14 cellular contexts compared by ENCODE assay signal in the genomic region with DNA sequence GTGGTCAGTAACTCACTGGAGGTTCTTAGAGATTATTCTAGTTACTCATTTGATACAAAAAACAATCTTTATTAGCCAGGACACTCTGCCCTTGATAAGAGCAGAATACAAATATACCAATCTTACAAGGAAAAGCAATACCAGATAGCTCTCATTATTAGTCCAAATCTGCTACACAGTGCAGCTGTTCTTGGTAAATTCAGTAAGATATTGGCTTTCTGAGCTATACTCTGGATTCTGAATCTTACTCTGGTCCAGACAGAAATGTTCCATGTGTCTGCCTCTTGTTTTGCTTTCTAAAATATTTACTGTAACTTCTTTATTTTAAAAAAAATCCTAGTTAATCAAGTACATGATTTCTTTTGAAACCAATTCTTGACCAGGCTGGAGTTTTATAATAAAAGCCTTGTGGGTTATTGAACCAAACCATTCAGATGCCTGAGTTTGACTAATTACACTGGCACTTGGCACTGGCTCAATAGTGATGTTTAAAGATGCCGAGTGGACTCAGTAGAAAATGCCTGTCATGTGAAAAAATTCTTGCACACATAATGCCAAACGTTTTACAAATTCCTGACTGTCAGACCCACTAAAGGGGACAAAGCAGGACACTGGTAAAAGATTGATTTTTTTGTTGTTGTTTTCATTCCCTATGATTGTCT.
DNase-seq lines count a peak whose midpoint lies in the region; ATAC-seq, FAIRE-seq and TF ChIP-seq lines count a peak whose summit lies in the region.
"Had no signal": no experiment of that assay in that cellular context is flagged by ENCODE, and none has a peak within 500 bp of the region (broad histone marks: within the 10 kb centered on the region; RNA-seq: fewer than 3 reads in every experiment).

No MANE protein-coding gene starts in this region.

- H3K9me3 ChIP-seq in heart right ventricle (no peaks in the 10 kb centered on the region), left ventricle myocardium inferior (replicated peaks) (no peaks in the 10 kb centered on the region), adipocyte (ENCODE audit: control insufficient read depth, low read length) (no peaks in the 10 kb centered on the region)

- peaks cover 8% of the 10 kb centered on the region for H3K27me3 Mint-ChIP-seq in stimulated activated naive CD8-positive, alpha-beta T cell treated with anti-CD3 and anti-CD28 coated beads, Interleukin-15, amount 100 ng/mL, for 72 hours
- H3K27me3 Mint-ChIP-seq: activated naive CD8-positive, alpha-beta T cell treated with anti-CD3 and anti-CD28 coated beads, Interleukin-2, amount 10 ng/mL, durations not matched to agents 7 days and 5 days; type B pancreatic cell had no signal

- no peak overlapping the region for H3K4me3 Mint-ChIP-seq in stimulated activated naive CD8-positive, alpha-beta T cell treated with anti-CD3 and anti-CD28 coated beads, Interleukin-15, amount 100 ng/mL, for 72 hours
- H3K4me3 Mint-ChIP-seq: activated naive CD8-positive, alpha-beta T cell treated with anti-CD3 and anti-CD28 coated beads, Interleukin-2, amount 10 ng/mL, durations not matched to agents 7 days and 5 days; naive thymus-derived CD4-positive, alpha-beta T cell had no signal

- intact Hi-C loops in heart right ventricle (cut with DNase I) (no loop called here), left ventricle myocardium inferior (cut with micrococcal nuclease) (no loop called here), posterior vena cava (cut with DNase I) (no loop called here)

- DNase-seq in heart right ventricle (no peak), left ventricle myocardium inferior (no peak), adipocyte (ENCODE audit: low read depth) (peak; percentile 82), foreskin melanocyte (peak; percentile 72), urothelium cell line (ENCODE audit: low spot score) (peak; percentile 27), GDM1 (lab: John Stamatoyannopoulos, UW) (no peak), posterior vena cava (ENCODE audit: low spot score) (no peak)
- no peak for DNase-seq in stimulated activated naive CD8-positive, alpha-beta T cell treated with anti-CD3 and anti-CD28 coated beads, Interleukin-15, amount 100 ng/mL, for 72 hours
- DNase-seq: activated naive CD8-positive, alpha-beta T cell treated with anti-CD3 and anti-CD28 coated beads, Interleukin-2, amount 10 ng/mL, durations not matched to agents 7 days and 5 days; Kasumi-1; naive thymus-derived CD4-positive, alpha-beta T cell; NCI-H2171 treated with DMSO at 0.1 percent for 48 hours; small intestine had no signal

- no peak for TF ChIP-seq CTCF in heart right ventricle (IDR thresholded peaks at IDR 0.05)
- no peak for TF ChIP-seq CTCF in left ventricle myocardium inferior (IDR thresholded peaks at IDR 0.05; ENCODE audit: borderline replicate concordance)

- H3K36me3 ChIP-seq in heart right ventricle (no peaks in the 10 kb centered on the region), left ventricle myocardium inferior (no peaks in the 10 kb centered on the region), adipocyte (ENCODE audit: control insufficient read depth, insufficient read depth, low read length, severe bottlenecking) (no peaks in the 10 kb centered on the region)

- no peaks in the 10 kb centered on the region for H3K9me3 Mint-ChIP-seq in stimulated activated naive CD8-positive, alpha-beta T cell treated with anti-CD3 and anti-CD28 coated beads, Interleukin-15, amount 100 ng/mL, for 72 hours
- H3K9me3 Mint-ChIP-seq: activated naive CD8-positive, alpha-beta T cell treated with anti-CD3 and anti-CD28 coated beads, Interleukin-2, amount 10 ng/mL, durations not matched to agents 7 days and 5 days; naive thymus-derived CD4-positive, alpha-beta T cell; type B pancreatic cell had no signal

- FAIRE-seq in urothelium cell line (lab: Jason Lieb, UNC): no peak
- FAIRE-seq: small intestine had no signal

- H3K9ac ChIP-seq in adipocyte (ENCODE audit: low read length): peak overlapping the region; percentile 75

- H3K4me3 ChIP-seq in heart right ventricle (no peak overlapping the region), left ventricle myocardium inferior (no peak overlapping the region), adipocyte (ENCODE audit: low read length) (peak overlapping the region; percentile 39)

- H3K27me3 ChIP-seq in heart right ventricle: peaks cover 0 to 3% (median 0%) of the 10 kb centered on the region in 7 donors
- H3K27me3 ChIP-seq in left ventricle myocardium inferior (ENCODE audit: low read depth): no peaks in the 10 kb centered on the region
- no peaks in the 10 kb centered on the region for H3K27me3 ChIP-seq in adipocyte (replicated peaks; ENCODE audit: control insufficient read depth, insufficient read depth, low read length)

- peak in 6 of 8 donors; percentile 48 to 72 (median 60) for ATAC-seq in heart right ventricle
- no peak for ATAC-seq in stimulated activated naive CD8-positive, alpha-beta T cell treated with anti-CD3 and anti-CD28 coated beads, Interleukin-15, amount 100 ng/mL, for 72 hours
- ATAC-seq: naive thymus-derived CD4-positive, alpha-beta T cell had no signal

- no peak overlapping the region for H3K27ac Mint-ChIP-seq in stimulated activated naive CD8-positive, alpha-beta T cell treated with anti-CD3 and anti-CD28 coated beads, Interleukin-15, amount 100 ng/mL, for 72 hours
- H3K27ac Mint-ChIP-seq: activated naive CD8-positive, alpha-beta T cell treated with anti-CD3 and anti-CD28 coated beads, Interleukin-2, amount 10 ng/mL, durations not matched to agents 7 days and 5 days; naive thymus-derived CD4-positive, alpha-beta T cell; type B pancreatic cell had no signal

- H3K4me1 ChIP-seq in heart right ventricle (peaks cover 0 to 12% (median 0%) of the 10 kb centered on the region in 9 donors), left ventricle myocardium inferior (no peaks in the 10 kb centered on the region), adipocyte (ENCODE audit: control insufficient read depth, insufficient read depth, low read length) (peaks cover 26% of the 10 kb centered on the region)

- H3K4me1 Mint-ChIP-seq in stimulated activated naive CD8-positive, alpha-beta T cell treated with anti-CD3 and anti-CD28 coated beads, Interleukin-15, amount 100 ng/mL, for 72 hours: no peaks in the 10 kb centered on the region
- H3K4me1 Mint-ChIP-seq: activated naive CD8-positive, alpha-beta T cell treated with anti-CD3 and anti-CD28 coated beads, Interleukin-2, amount 10 ng/mL, durations not matched to agents 7 days and 5 days; naive thymus-derived CD4-positive, alpha-beta T cell had no signal

- peak overlapping the region in 2 of 10 donors; percentile 7 to 44 for H3K27ac ChIP-seq in heart right ventricle
- H3K27ac ChIP-seq in left ventricle myocardium inferior (replicated peaks): no peak overlapping the region

- 5 to 16% methylated on average over 2 of the region's 2 CpGs for WGBS in heart right ventricle, 2 donors

Comparison
In these comparisons a context has a peak if more than half of its experiments do, and no peak if none do; other contexts are left out.
1. DNase-seq: peak in adipocyte (single experiment), foreskin melanocyte (single experiment) and urothelium cell line (single experiment); none in heart right ventricle (0 of 2), left ventricle myocardium inferior (single experiment), GDM1 (single experiment), stimulated activated naive CD8-positive, alpha-beta T cell treated with anti-CD3 and anti-CD28 coated beads, Interleukin-15, amount 100 ng/mL, for 72 hours (0 of 2) and posterior vena cava (single experiment).